8 cellular contexts compared by ENCODE assay signal in genomic region chr3:11060500-11061251, GRCh38.
DNase-seq lines count a peak whose midpoint lies in the region; TF ChIP-seq lines count a peak whose summit lies in the region.

No MANE protein-coding gene starts in this region.

- no peaks in the 10 kb centered on the region for H3K4me1 Mint-ChIP-seq in mesothelial cell of epicardium

- no peaks in the 10 kb centered on the region for H3K36me3 ChIP-seq in ACC112 (ENCODE audit: insufficient read depth, low read length)

- H3K9me3 Mint-ChIP-seq in mesothelial cell of epicardium: peaks cover 9% of the 10 kb centered on the region

- DNase-seq in NCI-H226 (peak; percentile 42), epithelial cell of esophagus (ENCODE audit: low read depth) (peak; percentile 73), mesothelial cell of epicardium (ENCODE audit: low spot score in 2 of 2, unreplicated experiment in 2 of 2) (peak; percentile 69 to 82), NCI-H2081 treated with DMSO at 0.1 percent for 48 hours (lab: John Stamatoyannopoulos, UW) (no peak)
- DNase-seq in activated CD4-positive, alpha-beta T cell treated with anti-CD3 and anti-CD28 coated beads, Interleukin-2, amount 50 U/mL, for 48 hours: peak; percentile 60 to 63
- peak; percentile 17 for DNase-seq in stimulated activated CD8-positive, alpha-beta memory T cell treated with anti-CD3 and anti-CD28 coated beads, Interleukin-7, amount 100 ng/mL, for 24 hours (ENCODE audit: low read depth)

- H3K36me3 Mint-ChIP-seq in mesothelial cell of epicardium: no peaks in the 10 kb centered on the region

- H2AFZ ChIP-seq in ACC112 (ENCODE audit: low read length, unreplicated experiment): peak overlapping the region; percentile 62

- H3K27ac Mint-ChIP-seq in mesothelial cell of epicardium: no peak overlapping the region

- no peak overlapping the region for H3K27ac ChIP-seq in ACC112 (ENCODE audit: low read depth, low read length)

- H3K27me3 Mint-ChIP-seq in mesothelial cell of epicardium (ENCODE audit: low read depth): peaks cover 51% of the 10 kb centered on the region

- H3K4me1 ChIP-seq in ACC112 (ENCODE audit: control insufficient read depth, insufficient read depth, low read length, unreplicated experiment): peaks cover 7% of the 10 kb centered on the region

- TF ChIP-seq CTCF in GM12875 (IDR thresholded peaks at IDR 0.05; ENCODE audit: borderline replicate concordance, insufficient read depth, low read depth, low read length): peak; percentile 86
- TF ChIP-seq CTCF in epithelial cell of esophagus (IDR thresholded peaks at IDR 0.05; ENCODE audit: insufficient read depth, low read depth, low read length, missing control alignments): peak; percentile 81
- TF ChIP-seq CTCF in mesothelial cell of epicardium (IDR thresholded peaks at IDR 0.05; ENCODE audit: unreplicated experiment): peak; percentile 97

- H3K4me3 Mint-ChIP-seq in mesothelial cell of epicardium: peak overlapping the region; percentile 67

- peaks cover 16% of the 10 kb centered on the region for H3K27me3 ChIP-seq in ACC112 (ENCODE audit: insufficient read depth, low read length)

- peak overlapping the region; percentile 61 for H3K4me3 ChIP-seq in ACC112 (ENCODE audit: low read depth, low read length)
- H3K4me3 ChIP-seq in GM12875 (ENCODE audit: low read depth, low read length): no peak overlapping the region
- no peak overlapping the region for H3K4me3 ChIP-seq in epithelial cell of esophagus (ENCODE audit: low read length)

- no peaks in the 10 kb centered on the region for H3K79me2 ChIP-seq in ACC112 (ENCODE audit: control insufficient read depth, insufficient read depth, low read length, unreplicated experiment)
